Comparison of ENCODE assay signal across 14 cellular contexts in genomic region chr2:174908284-174908683, GRCh38.
DNase-seq lines count a peak whose midpoint lies in the region; ATAC-seq and TF ChIP-seq lines count a peak whose summit lies in the region.
"Had no signal": no experiment of that assay in that cellular context is flagged by ENCODE, and none has a peak within 500 bp of the region (broad histone marks: within the 10 kb centered on the region; RNA-seq: fewer than 3 reads in every experiment).

No MANE protein-coding gene starts in this region.

- peak overlapping the region; percentile 69 for H3K27ac Mint-ChIP-seq in WTC11
- no peak overlapping the region for H3K27ac Mint-ChIP-seq in glutamatergic neuron (ENCODE audit: unreplicated experiment)
- H3K27ac Mint-ChIP-seq: CD4-positive, alpha-beta T cell had no signal

- H3K27me3 ChIP-seq in dorsolateral prefrontal cortex (no peaks in the 10 kb centered on the region), osteoblast (ENCODE audit: insufficient read depth, low read length) (no peaks in the 10 kb centered on the region)

- ATAC-seq in WTC11: no peak

- no peak for TF ChIP-seq CTCF in WTC11 (IDR thresholded peaks at IDR 0.05)
- no peak for TF ChIP-seq CTCF in dorsolateral prefrontal cortex (IDR thresholded peaks at IDR 0.05 in 54 of 56, conservative IDR thresholded peaks at IDR 0.05 in 2 of 56; ENCODE audit: low read depth in 1 of 56, partially characterized antibody in 56 of 56)
- TF ChIP-seq CTCF in osteoblast (IDR thresholded peaks at IDR 0.05; ENCODE audit: extremely low read depth, low read depth, low read length): no peak
- no peak for TF ChIP-seq CTCF in glutamatergic neuron (IDR thresholded peaks at IDR 0.05; ENCODE audit: partially characterized antibody, unreplicated experiment)

- DNase-seq in WTC11 (ENCODE audit: low spot score): no peak
- no peak for DNase-seq in dorsolateral prefrontal cortex
- peak; percentile 39 for DNase-seq in osteoblast (ENCODE audit: insufficient read length, low spot score, missing footprints)
- DNase-seq in activated T-cell treated with anti-CD3 and anti-CD28 coated beads, Interleukin-2, amount 50 U/mL, for 48 hours: no peak
- DNase-seq in AG08395 (ENCODE audit: low spot score): no peak
- no peak for DNase-seq in glutamatergic neuron
- DNase-seq: ACHN; AML-193; Caco-2; CD4-positive, alpha-beta T cell; GOT3 had no signal

- no peaks in the 10 kb centered on the region for H3K9me3 ChIP-seq in osteoblast (ENCODE audit: low read depth, low read length)
- H3K9me3 ChIP-seq: Caco-2, HAP-1 had no signal

- CTCF ChIA-PET in WTC11 (lab: Charles Lee): no interaction called here

- H3K36me3 Mint-ChIP-seq in WTC11: peaks cover 10% of the 10 kb centered on the region
- H3K36me3 Mint-ChIP-seq in glutamatergic neuron (ENCODE audit: unreplicated experiment): no peaks in the 10 kb centered on the region

- H3K79me2 ChIP-seq in osteoblast (ENCODE audit: insufficient read depth, low read length): no peaks in the 10 kb centered on the region

- H3K36me3 ChIP-seq in osteoblast (ENCODE audit: insufficient read depth, low read length): no peaks in the 10 kb centered on the region
- H3K36me3 ChIP-seq: HAP-1 had no signal

- intact Hi-C loops in dorsolateral prefrontal cortex (cut with DNase I): loop anchor here in 1 of 2 donors (10.0 kb wide), 1 partner anchor 133 kb away; no protein-coding TSS in a partner anchor

- H3K27me3 Mint-ChIP-seq in WTC11 (ENCODE audit: low read depth): no peaks in the 10 kb centered on the region
- H3K27me3 Mint-ChIP-seq in glutamatergic neuron (ENCODE audit: unreplicated experiment): no peaks in the 10 kb centered on the region
- H3K27me3 Mint-ChIP-seq: CD4-positive, alpha-beta T cell had no signal

- H3K4me1 ChIP-seq in osteoblast (ENCODE audit: insufficient read depth, low read length): no peaks in the 10 kb centered on the region
- H3K4me1 ChIP-seq: Caco-2 had no signal

- H3K4me3 ChIP-seq in dorsolateral prefrontal cortex (no peak overlapping the region), osteoblast (ENCODE audit: insufficient read depth, low read length) (no peak overlapping the region)
- H3K4me3 ChIP-seq: HAP-1 had no signal

- H2AFZ ChIP-seq in osteoblast (ENCODE audit: low read length): no peak overlapping the region

- H3K4me3 Mint-ChIP-seq in WTC11 (no peak overlapping the region), glutamatergic neuron (ENCODE audit: unreplicated experiment) (no peak overlapping the region)
- H3K4me3 Mint-ChIP-seq: CD4-positive, alpha-beta T cell had no signal

- H3K4me1 Mint-ChIP-seq in WTC11 (peaks cover 22% of the 10 kb centered on the region), glutamatergic neuron (ENCODE audit: low read depth, unreplicated experiment) (peaks cover 2% of the 10 kb centered on the region)

- POLR2A ChIA-PET in WTC11 (lab: Charles Lee): no interaction called here

- H3K4me2 ChIP-seq in osteoblast (ENCODE audit: insufficient read depth, low read length): no peak overlapping the region

- no peaks in the 10 kb centered on the region for H4K20me1 ChIP-seq in osteoblast (ENCODE audit: insufficient read depth, low read length)

- H3K27ac ChIP-seq in dorsolateral prefrontal cortex (peak overlapping the region in 51 of 59 donors; percentile 4 to 92 (median 59)), osteoblast (ENCODE audit: low read depth, low read length) (no peak overlapping the region)
- H3K27ac ChIP-seq: C4-2B, HL-60 had no signal

- no peaks in the 10 kb centered on the region for H3K9me3 Mint-ChIP-seq in WTC11
- no peaks in the 10 kb centered on the region for H3K9me3 Mint-ChIP-seq in glutamatergic neuron (ENCODE audit: unreplicated experiment)
- H3K9me3 Mint-ChIP-seq: CD4-positive, alpha-beta T cell had no signal

TF ChIP-seq in WTC11, 78 proteins besides CTCF, POLR2A, EP300 and RAD21:
- TF ChIP-seq CREB1 (CRISPR knock-in tag; IDR thresholded peaks at IDR 0.05): no peak
- TF ChIP-seq AFF4 (CRISPR knock-in tag; IDR thresholded peaks at IDR 0.05; ENCODE audit: borderline replicate concordance): no peak
- TF ChIP-seq ZBTB43 (CRISPR knock-in tag; IDR thresholded peaks at IDR 0.05): no peak
- no peak for TF ChIP-seq OVOL2 (CRISPR knock-in tag; IDR thresholded peaks at IDR 0.05; ENCODE audit: borderline replicate concordance)
- no peak for TF ChIP-seq FOXJ3 (CRISPR knock-in tag; IDR thresholded peaks at IDR 0.05; ENCODE audit: borderline replicate concordance)
- TF ChIP-seq JAZF1 (CRISPR knock-in tag; IDR thresholded peaks at IDR 0.05): no peak
- TF ChIP-seq JUN (CRISPR knock-in tag; IDR thresholded peaks at IDR 0.05): no peak
- TF ChIP-seq HMGXB4 (CRISPR knock-in tag; IDR thresholded peaks at IDR 0.05): no peak
- TF ChIP-seq PRRX2 (CRISPR knock-in tag; IDR thresholded peaks at IDR 0.05): no peak
- no peak for TF ChIP-seq NR3C1 (CRISPR knock-in tag; conservative IDR thresholded peaks at IDR 0.05; ENCODE audit: low read depth)
